Comparison of ENCODE assay signal across 18 cellular contexts in the genomic region with DNA sequence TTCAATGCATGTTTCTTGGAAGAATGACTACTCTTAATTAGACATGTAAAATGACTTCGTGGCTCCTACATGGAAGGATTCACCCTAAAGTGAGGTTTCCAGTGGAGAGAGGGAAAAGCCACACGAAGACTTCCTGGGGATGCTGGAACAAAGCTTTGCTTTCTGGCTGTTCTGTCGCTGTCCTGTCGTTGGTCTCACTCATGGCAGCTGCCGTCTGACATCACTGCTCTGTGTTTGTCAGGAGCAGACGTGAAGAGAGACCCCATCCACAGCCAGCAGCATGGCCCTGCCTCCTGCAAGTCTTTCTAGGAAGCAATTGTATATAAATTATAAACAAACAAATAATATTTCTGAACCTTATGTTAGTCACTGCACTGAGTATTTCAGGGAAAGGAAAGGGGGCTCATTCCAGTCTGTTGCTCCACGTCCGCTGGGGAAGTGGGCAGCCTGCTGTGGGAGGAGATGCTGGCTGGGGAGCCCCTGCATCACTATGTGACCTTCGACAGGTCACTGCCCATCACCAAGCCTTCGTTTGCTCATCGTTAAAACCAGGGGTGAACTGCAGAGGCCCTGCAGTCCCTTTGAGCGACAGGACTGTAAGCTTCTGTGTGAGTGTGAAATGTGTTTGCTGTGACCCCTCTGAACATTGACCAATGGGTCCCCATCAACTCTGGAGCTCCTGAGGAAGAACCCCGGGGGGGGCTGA.
A peak's percentile ranks its signal among the peaks of the same experiment; 100 is the strongest.
DNase-seq lines count a peak whose midpoint lies in the region; ATAC-seq and TF ChIP-seq lines count a peak whose summit lies in the region.
"Had no signal": no experiment of that assay in that cellular context is flagged by ENCODE, and none has a peak within 500 bp of the region (broad histone marks: within the 10 kb centered on the region; RNA-seq: fewer than 3 reads in every experiment).

No MANE protein-coding gene starts in this region.

- no peak for DNase-seq in activated T-cell treated with anti-CD3 and anti-CD28 coated beads, Interleukin-2, amount 50 U/mL, for 72 hours
- no peak for DNase-seq in activated T-cell treated with anti-CD3 and anti-CD28 coated beads, Interleukin-2, amount 50 U/mL, for 48 hours
- no peak for DNase-seq in OCI-LY7 (ENCODE audit: low spot score)
- DNase-seq in left kidney (ENCODE audit: low read depth, low spot score) = peak; percentile 24
- DNase-seq in stimulated activated effector memory CD8-positive, alpha-beta T cell treated with anti-CD3 and anti-CD28 coated beads, Interleukin-12 subunit alpha, Interleukin-12 subunit beta, amount 100 ng/mL, for 72 hours (ENCODE audit: low spot score in 2 of 2) = no peak
- no peak for DNase-seq in glutamatergic neuron
- DNase-seq: activated CD8-positive, alpha-beta memory T cell treated with anti-CD3 and anti-CD28 coated beads, Interleukin-2, amount 50 U/mL, for 48 hours; activated naive CD8-positive, alpha-beta T cell treated with anti-CD3 and anti-CD28 coated beads, Interleukin-2, amount 10 ng/mL, durations not matched to agents 7 days and 5 days; GDM1; hypothalamus; NCI-H1436; NCI-H345; NK-92 treated with Interleukin-12 subunit alpha and Interleukin-12 subunit beta, amount 100 ng/mL, for 24 hours; T-cell had no signal

- CTCF ChIA-PET in OCI-LY7 (lab: Charles Lee; ENCODE audit: unreplicated experiment) = no interaction called here

- H2AFZ ChIP-seq in OCI-LY7 (ENCODE audit: low read length) = no peak overlapping the region
- H2AFZ ChIP-seq: GM23338 had no signal

- H3K4me3 Mint-ChIP-seq in activated T-cell treated with anti-CD3 and anti-CD28 coated beads, Interleukin-2, amount 50 U/mL, for 72 hours = peak overlapping the region; percentile 36 to 88
- H3K4me3 Mint-ChIP-seq in stimulated activated effector memory CD8-positive, alpha-beta T cell treated with anti-CD3 and anti-CD28 coated beads, Interleukin-12 subunit alpha, Interleukin-12 subunit beta, amount 100 ng/mL, for 72 hours = peak overlapping the region; percentile 48
- H3K4me3 Mint-ChIP-seq in glutamatergic neuron (ENCODE audit: unreplicated experiment) = no peak overlapping the region
- H3K4me3 Mint-ChIP-seq: GM23338 had no signal

- H3K79me2 ChIP-seq in OCI-LY7 (ENCODE audit: insufficient read depth, low read depth, low read length) = no peaks in the 10 kb centered on the region

- POLR2A ChIA-PET in OCI-LY7 (lab: Charles Lee) = no interaction called here

- H3K36me3 ChIP-seq in OCI-LY7 (ENCODE audit: insufficient read depth, low read length) = no peaks in the 10 kb centered on the region

- no peaks in the 10 kb centered on the region for H4K20me1 ChIP-seq in OCI-LY7 (ENCODE audit: insufficient read depth, low read length)

- no peak overlapping the region for H3K4me3 ChIP-seq in OCI-LY7 (ENCODE audit: low read depth, low read length, poor library complexity, severe bottlenecking)
- H3K4me3 ChIP-seq: GM23338 had no signal

- peaks cover 69% of the 10 kb centered on the region for H3K4me1 Mint-ChIP-seq in activated T-cell treated with anti-CD3 and anti-CD28 coated beads, Interleukin-2, amount 50 U/mL, for 72 hours (ENCODE audit: low read depth)
- H3K4me1 Mint-ChIP-seq in stimulated activated effector memory CD8-positive, alpha-beta T cell treated with anti-CD3 and anti-CD28 coated beads, Interleukin-12 subunit alpha, Interleukin-12 subunit beta, amount 100 ng/mL, for 72 hours = peaks cover 51% of the 10 kb centered on the region
- peaks cover 47% of the 10 kb centered on the region for H3K4me1 Mint-ChIP-seq in glutamatergic neuron (ENCODE audit: low read depth, unreplicated experiment)

- H3K9me2 ChIP-seq in OCI-LY7 (ENCODE audit: insufficient read depth, low read length) = no peaks in the 10 kb centered on the region

- peaks cover 0 to 3% of the 10 kb centered on the region in 2 donors for H3K36me3 Mint-ChIP-seq in activated T-cell treated with anti-CD3 and anti-CD28 coated beads, Interleukin-2, amount 50 U/mL, for 72 hours (ENCODE audit: insufficient read depth in 2 of 2)
- no peaks in the 10 kb centered on the region for H3K36me3 Mint-ChIP-seq in stimulated activated effector memory CD8-positive, alpha-beta T cell treated with anti-CD3 and anti-CD28 coated beads, Interleukin-12 subunit alpha, Interleukin-12 subunit beta, amount 100 ng/mL, for 72 hours
- no peaks in the 10 kb centered on the region for H3K36me3 Mint-ChIP-seq in glutamatergic neuron (ENCODE audit: unreplicated experiment)

- no peak for ATAC-seq in activated T-cell treated with anti-CD3 and anti-CD28 coated beads, Interleukin-2, amount 50 U/mL, for 72 hours (replicated peaks in 1 of 2)
- no peak for ATAC-seq in stimulated activated effector memory CD8-positive, alpha-beta T cell treated with anti-CD3 and anti-CD28 coated beads, Interleukin-12 subunit alpha, Interleukin-12 subunit beta, amount 100 ng/mL, for 72 hours
- ATAC-seq in HG02938 (IDR thresholded peaks at IDR 0.05; ENCODE audit: unreplicated experiment) = no peak
- ATAC-seq in HG03039 (IDR thresholded peaks at IDR 0.05; ENCODE audit: unreplicated experiment) = no peak
- ATAC-seq: GM23338, T-cell had no signal

- peaks cover 20% of the 10 kb centered on the region for H3K27me3 Mint-ChIP-seq in activated T-cell treated with anti-CD3 and anti-CD28 coated beads, Interleukin-2, amount 50 U/mL, for 72 hours (ENCODE audit: low read depth)
- peaks cover 3% of the 10 kb centered on the region for H3K27me3 Mint-ChIP-seq in glutamatergic neuron (ENCODE audit: unreplicated experiment)
- H3K27me3 Mint-ChIP-seq: progenitor cell of endocrine pancreas had no signal

- TF ChIP-seq CTCF in OCI-LY7 (conservative IDR thresholded peaks at IDR 0.05; ENCODE audit: low read length) = no peak
- TF ChIP-seq CTCF in glutamatergic neuron (IDR thresholded peaks at IDR 0.05; ENCODE audit: partially characterized antibody, unreplicated experiment) = no peak

- H3K4me2 ChIP-seq in OCI-LY7 (ENCODE audit: low read length) = peak overlapping the region; percentile 51
- H3K4me2 ChIP-seq: GM23338 had no signal

- peaks cover 22% of the 10 kb centered on the region for H3K4me1 ChIP-seq in OCI-LY7 (ENCODE audit: insufficient read depth, low read length, poor library complexity, severe bottlenecking)

- peaks cover 0 to 3% of the 10 kb centered on the region in 2 donors for H3K9me3 Mint-ChIP-seq in activated T-cell treated with anti-CD3 and anti-CD28 coated beads, Interleukin-2, amount 50 U/mL, for 72 hours
- H3K9me3 Mint-ChIP-seq in stimulated activated effector memory CD8-positive, alpha-beta T cell treated with anti-CD3 and anti-CD28 coated beads, Interleukin-12 subunit alpha, Interleukin-12 subunit beta, amount 100 ng/mL, for 72 hours = peaks cover 8% of the 10 kb centered on the region
- peaks cover 2% of the 10 kb centered on the region for H3K9me3 Mint-ChIP-seq in glutamatergic neuron (ENCODE audit: unreplicated experiment)
- H3K9me3 Mint-ChIP-seq: GM23338 had no signal

- H3K27ac ChIP-seq in OCI-LY7 (ENCODE audit: low read depth, low read length, poor library complexity, severe bottlenecking) = no peak overlapping the region

- no TSS peak for BruUV-seq in OCI-LY7 (replicated peaks; lab: Mats Ljungman, UMichigan)

- no peaks in the 10 kb centered on the region for H3K9me3 ChIP-seq in OCI-LY7 (ENCODE audit: low read length)

- H3K27ac Mint-ChIP-seq in activated T-cell treated with anti-CD3 and anti-CD28 coated beads, Interleukin-2, amount 50 U/mL, for 72 hours = peak overlapping the region; percentile 59
- no peak overlapping the region for H3K27ac Mint-ChIP-seq in stimulated activated effector memory CD8-positive, alpha-beta T cell treated with anti-CD3 and anti-CD28 coated beads, Interleukin-12 subunit alpha, Interleukin-12 subunit beta, amount 100 ng/mL, for 72 hours
- H3K27ac Mint-ChIP-seq in glutamatergic neuron (ENCODE audit: unreplicated experiment) = no peak overlapping the region
- H3K27ac Mint-ChIP-seq: GM23338, progenitor cell of endocrine pancreas had no signal

- intact Hi-C loops in OCI-LY7 (cut with micrococcal nuclease; ENCODE audit: unreplicated experiment) = no loop called here
